ENCODE assay signal across 1 cellular context in the genomic region with DNA sequence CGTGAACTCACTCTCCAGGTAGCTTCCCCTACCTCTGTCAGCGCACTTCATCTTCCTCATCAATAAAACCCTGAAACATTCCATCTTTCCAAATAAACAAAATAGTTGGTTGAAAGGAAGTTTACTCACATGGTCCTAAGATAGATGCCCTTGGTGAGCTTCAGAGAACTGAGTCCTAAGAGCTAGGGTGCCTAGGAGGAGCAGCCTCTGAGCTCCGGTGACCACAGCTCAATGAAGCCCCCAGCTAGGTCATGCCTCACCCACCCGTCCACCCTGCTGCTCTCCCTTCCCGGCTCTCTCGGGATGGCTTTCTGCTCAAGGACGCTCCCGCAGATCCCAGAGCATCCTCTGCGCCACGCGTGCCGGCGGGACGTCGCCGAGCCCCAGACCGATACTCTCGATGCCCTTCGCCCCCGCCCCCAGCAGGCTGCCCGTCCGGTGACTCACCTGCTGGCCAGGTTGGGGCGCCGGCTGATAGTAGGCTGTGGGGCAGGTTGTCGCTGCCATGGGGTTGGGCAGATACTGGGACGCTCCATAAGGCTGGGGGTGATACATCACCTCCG.
A peak's percentile ranks its signal among the peaks of the same experiment; 100 is the strongest.
TF ChIP-seq lines count a peak whose summit lies in the region.

No MANE protein-coding gene starts in this region.

TF ChIP-seq in H1, 55 proteins besides CTCF, POLR2A, EP300 and RAD21 (continued from another document):
- TF ChIP-seq JUND (IDR thresholded peaks at IDR 0.05; ENCODE audit: low read length) (peak; percentile 73), NANOG (IDR thresholded peaks at IDR 0.05; ENCODE audit: insufficient read depth, low read depth, low read length, poor library complexity, severe bottlenecking) (no peak), KDM1A (IDR thresholded peaks at IDR 0.05; ENCODE audit: borderline replicate concordance, low read length) (no peak), RNF2 (IDR thresholded peaks at IDR 0.05; ENCODE audit: borderline replicate concordance, low read depth, low read length, missing control alignments, poor library complexity, severe bottlenecking) (no peak), SUZ12 (IDR thresholded peaks at IDR 0.05; ENCODE audit: low read length) (no peak; the same call in 1 of the 2 replicates), CBX8 (IDR thresholded peaks at IDR 0.05; ENCODE audit: borderline replicate concordance, low read depth, low read length) (no peak), MAFK (IDR thresholded peaks at IDR 0.05; ENCODE audit: low read depth, low read length) (no peak), JUN (IDR thresholded peaks at IDR 0.05; ENCODE audit: low read depth, low read length) (0 out of 2 replicates have a peak, but pooled peaks have one; percentile 12), TAF7 (optimal IDR thresholded peaks at IDR 0.05; ENCODE audit: borderline replicate concordance, low read depth, low read length) (no peak), CHD1 (IDR thresholded peaks at IDR 0.05; ENCODE audit: low read depth, low read length) (no peak), NRF1 (IDR thresholded peaks at IDR 0.05; ENCODE audit: low read depth, low read length) (no peak), SIX5 (IDR thresholded peaks at IDR 0.05; ENCODE audit: low read depth, low read length) (no peak), CBX5 (IDR thresholded peaks at IDR 0.05; ENCODE audit: low read depth, low read length) (no peak), ZNF274 (IDR thresholded peaks at IDR 0.05; ENCODE audit: borderline replicate concordance, extremely low read depth, low read length) (no peak), BRCA1 (IDR thresholded peaks at IDR 0.05; ENCODE audit: low read depth, low read length) (no peak), KDM4A (IDR thresholded peaks at IDR 0.05; ENCODE audit: low read depth, low read length, severe bottlenecking) (peak; percentile 67)
- TF ChIP-seq, protein P1, sequence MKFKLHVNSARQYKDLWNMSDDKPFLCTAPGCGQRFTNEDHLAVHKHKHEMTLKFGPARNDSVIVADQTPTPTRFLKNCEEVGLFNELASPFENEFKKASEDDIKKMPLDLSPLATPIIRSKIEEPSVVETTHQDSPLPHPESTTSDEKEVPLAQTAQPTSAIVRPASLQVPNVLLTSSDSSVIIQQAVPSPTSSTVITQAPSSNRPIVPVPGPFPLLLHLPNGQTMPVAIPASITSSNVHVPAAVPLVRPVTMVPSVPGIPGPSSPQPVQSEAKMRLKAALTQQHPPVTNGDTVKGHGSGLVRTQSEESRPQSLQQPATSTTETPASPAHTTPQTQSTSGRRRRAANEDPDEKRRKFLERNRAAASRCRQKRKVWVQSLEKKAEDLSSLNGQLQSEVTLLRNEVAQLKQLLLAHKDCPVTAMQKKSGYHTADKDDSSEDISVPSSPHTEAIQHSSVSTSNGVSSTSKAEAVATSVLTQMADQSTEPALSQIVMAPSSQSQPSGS (IDR thresholded peaks at IDR 0.05; ENCODE audit: low read length) = no peak
- TF ChIP-seq, protein P2, sequence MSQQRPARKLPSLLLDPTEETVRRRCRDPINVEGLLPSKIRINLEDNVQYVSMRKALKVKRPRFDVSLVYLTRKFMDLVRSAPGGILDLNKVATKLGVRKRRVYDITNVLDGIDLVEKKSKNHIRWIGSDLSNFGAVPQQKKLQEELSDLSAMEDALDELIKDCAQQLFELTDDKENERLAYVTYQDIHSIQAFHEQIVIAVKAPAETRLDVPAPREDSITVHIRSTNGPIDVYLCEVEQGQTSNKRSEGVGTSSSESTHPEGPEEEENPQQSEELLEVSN (IDR thresholded peaks at IDR 0.05) = peak; percentile 69
- TF ChIP-seq, protein P3, sequence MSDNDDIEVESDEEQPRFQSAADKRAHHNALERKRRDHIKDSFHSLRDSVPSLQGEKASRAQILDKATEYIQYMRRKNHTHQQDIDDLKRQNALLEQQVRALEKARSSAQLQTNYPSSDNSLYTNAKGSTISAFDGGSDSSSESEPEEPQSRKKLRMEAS (IDR thresholded peaks at IDR 0.05) = peak; percentile 69
TF ChIP-seq in H1: peak in this region for 7.
